In the genomic region with DNA sequence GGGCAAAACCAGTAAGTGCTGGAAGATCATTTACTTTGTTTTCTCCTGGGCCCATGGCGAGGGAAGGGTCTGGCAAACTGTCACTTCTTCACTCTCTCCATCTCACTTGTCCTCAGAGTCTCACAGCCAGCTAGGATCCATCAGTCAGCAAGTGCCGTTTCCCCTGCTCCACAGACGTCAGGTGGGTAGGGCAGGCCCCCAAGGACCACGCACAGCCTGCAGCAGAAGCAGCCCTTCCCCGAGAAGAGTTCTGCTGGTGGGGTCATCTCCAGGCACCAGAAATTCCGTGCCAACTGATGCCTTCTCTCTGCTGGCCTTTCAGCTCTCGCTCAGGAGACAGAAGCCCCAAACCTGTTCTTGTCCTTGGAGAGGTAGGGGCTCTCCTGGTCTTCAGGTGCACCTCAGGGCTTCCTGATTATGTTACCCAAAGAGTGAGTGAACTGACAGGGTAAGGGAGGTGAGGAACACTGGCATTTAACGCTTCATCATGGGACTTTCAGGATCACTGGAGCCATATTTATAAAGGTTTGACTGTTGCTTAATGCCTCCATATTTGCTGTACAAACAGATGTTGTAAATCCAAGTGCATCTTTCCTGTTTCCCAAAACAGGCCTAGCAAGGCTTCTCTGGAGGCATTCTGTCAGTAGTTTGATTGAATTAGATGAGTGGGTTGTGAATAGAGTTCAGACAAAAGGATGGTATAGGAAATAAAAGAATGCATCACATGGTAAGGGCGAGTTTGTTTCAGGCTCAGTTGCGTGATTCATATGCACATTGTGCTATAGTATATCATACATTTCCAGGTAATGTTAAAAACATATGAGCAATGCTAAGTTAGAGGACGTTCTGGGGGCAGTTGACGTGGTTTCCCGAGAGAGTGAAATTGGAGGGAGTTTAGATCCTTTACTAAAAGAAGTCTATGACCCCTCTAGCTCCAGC, we compare ENCODE assay signal across 17 cellular contexts. TPM values are rescaled to one million over a fixed set of nuclear protein-coding genes. Genes with fewer than 3 reads are reported as not detected.
A peak's percentile ranks its signal among the peaks of the same experiment; 100 is the strongest.
DNase-seq lines count a peak whose midpoint lies in the region; ATAC-seq and TF ChIP-seq lines count a peak whose summit lies in the region.
"Had no signal": no experiment of that assay in that cellular context is flagged by ENCODE, and none has a peak within 500 bp of the region (broad histone marks: within the 10 kb centered on the region; RNA-seq: fewer than 3 reads in every experiment).

No MANE protein-coding gene starts in this region.

- H3K27me3 Mint-ChIP-seq in activated T-cell treated with anti-CD3 and anti-CD28 coated beads, Interleukin-2, amount 50 U/mL, for 4 hours (ENCODE audit: low read depth), result peaks cover 13% of the 10 kb centered on the region

- no peaks in the 10 kb centered on the region for H3K9me3 Mint-ChIP-seq in activated T-cell treated with anti-CD3 and anti-CD28 coated beads, Interleukin-2, amount 50 U/mL, for 4 hours
- H3K9me3 Mint-ChIP-seq: activated CD4-positive, alpha-beta memory T cell treated with anti-CD3 and anti-CD28 coated beads for 36 hours; activated naive CD8-positive, alpha-beta T cell treated with anti-CD3 and anti-CD28 coated beads, Interleukin-2, amount 50 U/mL, for 24 hours; effector memory CD8-positive, alpha-beta T cell; memory B cell had no signal

- H3K36me3 ChIP-seq in Panc1 (ENCODE audit: control insufficient read depth, insufficient read depth, low read length), result no peaks in the 10 kb centered on the region
- H3K36me3 ChIP-seq in esophagus squamous epithelium, result no peaks in the 10 kb centered on the region
- no peaks in the 10 kb centered on the region for H3K36me3 ChIP-seq in skeletal muscle satellite cell (ENCODE audit: insufficient read depth, low read length)
- H3K36me3 ChIP-seq: gastrocnemius medialis, tibial nerve had no signal

- POLR2A ChIA-PET in Panc1 (lab: Charles Lee), result no interaction called here

- CTCF ChIA-PET in Panc1 (lab: Charles Lee), result no interaction called here

- in situ Hi-C loops in Panc1 (cut with HindIII; ENCODE audit: low pct_unique_long_range_greater_than_20kb, low sequenced_read_pairs), result no loop called here

- H3K9ac ChIP-seq in skeletal muscle satellite cell (ENCODE audit: low read depth, low read length), result no peak overlapping the region

- no peaks in the 10 kb centered on the region for H3K27me3 ChIP-seq in Panc1 (ENCODE audit: control insufficient read depth, insufficient read depth, low read length)
- no peaks in the 10 kb centered on the region for H3K27me3 ChIP-seq in esophagus squamous epithelium
- no peaks in the 10 kb centered on the region for H3K27me3 ChIP-seq in skeletal muscle satellite cell (ENCODE audit: control insufficient read depth, insufficient read depth, low read length)
- H3K27me3 ChIP-seq: gastrocnemius medialis, tibial nerve had no signal

- H3K9me3 ChIP-seq in Panc1 (ENCODE audit: control insufficient read depth, insufficient read depth, low read depth, low read length) (peaks cover 3% of the 10 kb centered on the region; the same call in 1 of the 2 replicates), esophagus squamous epithelium (no peaks in the 10 kb centered on the region), skeletal muscle satellite cell (replicated peaks; ENCODE audit: low read length) (no peaks in the 10 kb centered on the region)
- H3K9me3 ChIP-seq: gastrocnemius medialis, tibial nerve had no signal

- no peak overlapping the region for H3K4me3 Mint-ChIP-seq in activated T-cell treated with anti-CD3 and anti-CD28 coated beads, Interleukin-2, amount 50 U/mL, for 4 hours
- H3K4me3 Mint-ChIP-seq: activated CD4-positive, alpha-beta memory T cell treated with anti-CD3 and anti-CD28 coated beads for 36 hours; activated naive CD8-positive, alpha-beta T cell treated with anti-CD3 and anti-CD28 coated beads, Interleukin-2, amount 50 U/mL, for 24 hours; effector memory CD8-positive, alpha-beta T cell; memory B cell had no signal

- intact Hi-C loops in Panc1 (cut with micrococcal nuclease; ENCODE audit: unreplicated experiment) (no loop called here), esophagus squamous epithelium (cut with DNase I) (no loop called here)

- H3K4me1 ChIP-seq in Panc1 (ENCODE audit: control insufficient read depth, insufficient read depth, low read length) (peaks cover 34% of the 10 kb centered on the region), esophagus squamous epithelium (peaks cover 26 to 44% (median 30%) of the 10 kb centered on the region in 3 donors), skeletal muscle satellite cell (ENCODE audit: control insufficient read depth, insufficient read depth, low read length) (peaks cover 30% of the 10 kb centered on the region)

- no peak for ATAC-seq in Panc1
- no peak for ATAC-seq in GM19023 (IDR thresholded peaks at IDR 0.05; ENCODE audit: unreplicated experiment)
- ATAC-seq in activated T-cell treated with anti-CD3 and anti-CD28 coated beads, Interleukin-2, amount 50 U/mL, for 4 hours, result no peak
- ATAC-seq: activated naive CD8-positive, alpha-beta T cell treated with anti-CD3 and anti-CD28 coated beads, Interleukin-2, amount 50 U/mL, for 24 hours; effector memory CD8-positive, alpha-beta T cell; gastrocnemius medialis had no signal

- WGBS in esophagus squamous epithelium, 2 donors, result 61 to 62% methylated on average over 7 to 12 of the region's 13 CpGs

- H3K4me1 Mint-ChIP-seq in activated T-cell treated with anti-CD3 and anti-CD28 coated beads, Interleukin-2, amount 50 U/mL, for 4 hours (ENCODE audit: low read depth), result no peaks in the 10 kb centered on the region
- H3K4me1 Mint-ChIP-seq: activated naive CD8-positive, alpha-beta T cell treated with anti-CD3 and anti-CD28 coated beads, Interleukin-2, amount 50 U/mL, for 24 hours; memory B cell had no signal

- TF ChIP-seq POLR2A in esophagus squamous epithelium (IDR thresholded peaks at IDR 0.05), result no peak

- TF ChIP-seq CTCF in C4-2B (conservative IDR thresholded peaks at IDR 0.05) (no peak), Panc1 (IDR thresholded peaks at IDR 0.05) (no peak), esophagus squamous epithelium (IDR thresholded peaks at IDR 0.05) (no peak)

- BruUV-seq in Panc1 (replicated peaks; lab: Mats Ljungman, UMichigan), result no TSS peak

- no peaks in the 10 kb centered on the region for H3K36me3 Mint-ChIP-seq in activated T-cell treated with anti-CD3 and anti-CD28 coated beads, Interleukin-2, amount 50 U/mL, for 4 hours (ENCODE audit: insufficient read depth)
- H3K36me3 Mint-ChIP-seq: activated CD4-positive, alpha-beta memory T cell treated with anti-CD3 and anti-CD28 coated beads for 36 hours; memory B cell had no signal

- H3K27ac ChIP-seq in C4-2B, result peak overlapping the region; percentile 76
- H3K27ac ChIP-seq in Panc1 (ENCODE audit: low read length), result peak overlapping the region; percentile 94
- peak overlapping the region; percentile 57 to 82 (median 70) for H3K27ac ChIP-seq in esophagus squamous epithelium

- H3K4me2 ChIP-seq in skeletal muscle satellite cell (ENCODE audit: low read length), result peak overlapping the region; percentile 66

- DNase-seq in Panc1 (ENCODE audit: low read depth, low spot score), result no peak
- no peak for DNase-seq in esophagus squamous epithelium (lab: John Stamatoyannopoulos, UW)
- DNase-seq in activated T-cell treated with anti-CD3 and anti-CD28 coated beads, Interleukin-2, amount 50 U/mL, for 48 hours, result no peak
- no peak for DNase-seq in NCI-H524 treated with DMSO at 0.1 percent for 48 hours (lab: John Stamatoyannopoulos, UW)
- DNase-seq in activated T-cell treated with anti-CD3 and anti-CD28 coated beads, Interleukin-2, amount 50 U/mL, for 4 hours, result no peak
- DNase-seq: activated CD4-positive, alpha-beta memory T cell treated with anti-CD3 and anti-CD28 coated beads for 36 hours; activated naive CD8-positive, alpha-beta T cell treated with anti-CD3 and anti-CD28 coated beads, Interleukin-2, amount 50 U/mL, for 24 hours; central memory CD4-positive, alpha-beta T cell; effector memory CD8-positive, alpha-beta T cell; NCI-H1436 treated with DMSO at 0.1 percent for 48 hours; stimulated activated CD4-positive, alpha-beta T cell treated with anti-CD3 and anti-CD28 coated beads, Interleukin-4, amount 100 ng/mL, for 24 hours had no signal

- H3K4me3 ChIP-seq in Panc1 (ENCODE audit: low read depth in 2 of 2, low read length in 2 of 2) (no peak overlapping the region), esophagus squamous epithelium (no peak overlapping the region), skeletal muscle satellite cell (ENCODE audit: low read length) (no peak overlapping the region)
- H3K4me3 ChIP-seq: tibial nerve had no signal

RNA-seq across cellular contexts. Expression of a gene that starts 13.7 kb away (rescaled TPM):
- 199 TPM for total RNA-seq in Panc1 (2021; ENCODE audit: unreplicated experiment)
- 415 TPM for polyA plus RNA-seq in Panc1 (2012; ENCODE audit: insufficient read length)
- total RNA-seq in esophagus squamous epithelium, result 10 to 100 TPM in 3 of 4 donors, 1 to 10 TPM in 1; 3.6 to 24.0 (median 18.5) TPM
- total RNA-seq in skeletal muscle satellite cell (2012; rRNA removed), result 0.22 and 0.25 TPM in 2 replicates
- 1 to 10 TPM in 2 of 3 donors, under 1 TPM in 1; 0.86 to 1.8 (median 1.4) TPM for total RNA-seq in activated T-cell treated with anti-CD3 and anti-CD28 coated beads, Interleukin-2, amount 50 U/mL, for 4 hours

RNA-seq across cellular contexts. Expression of a gene that starts 20.9 kb away (rescaled TPM):
- total RNA-seq in Panc1 (2021; ENCODE audit: unreplicated experiment) (0.21 TPM), esophagus squamous epithelium (10 to 100 TPM in 1 of 4 donors, 1 to 10 TPM in 2, under 1 TPM in 1; 0.72 to 24.0 (median 4.4) TPM)
- 0.94 TPM for polyA plus RNA-seq in Panc1 (2012; ENCODE audit: insufficient read length)
- 0.44 TPM in 1 of 2 replicates, not detected in the other for total RNA-seq in skeletal muscle satellite cell (2012; rRNA removed)
- total RNA-seq in activated T-cell treated with anti-CD3 and anti-CD28 coated beads, Interleukin-2, amount 50 U/mL, for 4 hours, result under 1 TPM in 1 of 3 donors, not detected in 2; 0.11 TPM
- total RNA-seq: activated CD4-positive, alpha-beta memory T cell treated with anti-CD3 and anti-CD28 coated beads for 36 hours had no signal
